ENCODE assay signal across 30 cellular contexts in genomic region chr5:36017004-36017403, GRCh38. TPM values are rescaled to one million over a fixed set of nuclear protein-coding genes. Genes with fewer than 3 reads are reported as not detected.
"Had no signal": no experiment of that assay in that cellular context is flagged by ENCODE, and none has a peak within 500 bp of the region (broad histone marks: within the 10 kb centered on the region; RNA-seq: fewer than 3 reads in every experiment).

No MANE protein-coding gene starts in this region.

- H3K4me1 ChIP-seq: esophagus muscularis mucosa, foreskin keratinocyte, neural progenitor cell, parathyroid adenoma, stomach, thyroid gland had no signal

- H3K27me3 Mint-ChIP-seq: activated naive CD8-positive, alpha-beta T cell treated with anti-CD3 and anti-CD28 coated beads, Interleukin-2, amount 50 U/mL, for 24 hours; central memory CD8-positive, alpha-beta T cell; dendritic cell treated with granulocyte-macrophage colony-stimulating factor and Interleukin-4, amounts not matched to agents 40 ng/mL and 50 ng/mL, for 4 days; stimulated activated naive B cell treated with anti-CD40 and anti-IgM and Interleukin-4, amounts not matched to agents 10 μg/mL and 1 μg/mL and 100 μg/mL, for 72 hours had no signal

- H3K4me3 ChIP-seq: esophagus muscularis mucosa, neural progenitor cell, stomach, thyroid gland had no signal

- ATAC-seq: activated naive CD8-positive, alpha-beta T cell treated with anti-CD3 and anti-CD28 coated beads, Interleukin-2, amount 50 U/mL, for 24 hours; activated T-cell treated with anti-CD3 and anti-CD28 coated beads, Interleukin-2, amount 50 U/mL, for 4 hours; foreskin keratinocyte; natural killer cell; sciatic nerve; stimulated activated naive B cell treated with anti-CD40 and anti-IgM and Interleukin-4, amounts not matched to agents 10 μg/mL and 1 μg/mL and 100 μg/mL, for 72 hours had no signal

- H3K4me3 Mint-ChIP-seq: activated CD4-positive, alpha-beta memory T cell treated with anti-CD3 and anti-CD28 coated beads, Interleukin-2, amount 10 ng/mL, durations not matched to agents 7 days and 5 days; activated CD4-positive, alpha-beta T cell treated with anti-CD3 and anti-CD28 coated beads, Interleukin-2, amount 10 ng/mL, durations not matched to agents 7 days and 5 days; activated naive CD4-positive, alpha-beta T cell treated with anti-CD3 and anti-CD28 coated beads, Interleukin-2, amount 50 U/mL, for 24 hours; activated naive CD8-positive, alpha-beta T cell treated with anti-CD3 and anti-CD28 coated beads, Interleukin-2, amount 50 U/mL, for 24 hours; activated T-cell treated with anti-CD3 and anti-CD28 coated beads, Interleukin-2, amount 50 U/mL, for 4 hours; central memory CD8-positive, alpha-beta T cell; dendritic cell treated with granulocyte-macrophage colony-stimulating factor and Interleukin-4, amounts not matched to agents 40 ng/mL and 50 ng/mL, for 4 days; natural killer cell; neural progenitor cell; stimulated activated naive B cell treated with anti-CD40 and anti-IgM and Interleukin-4, amounts not matched to agents 10 μg/mL and 1 μg/mL and 100 μg/mL, for 72 hours; T-helper 1 cell treated with Interleukin-12 subunit alpha and Interleukin-12 subunit beta and Interleukin-4 antibody, amounts not matched to agents 30 μg/mL and 1 μg/mL, for 36 hours had no signal

- H3K27ac Mint-ChIP-seq: activated CD4-positive, alpha-beta memory T cell treated with anti-CD3 and anti-CD28 coated beads, Interleukin-2, amount 10 ng/mL, durations not matched to agents 7 days and 5 days; activated CD4-positive, alpha-beta T cell treated with anti-CD3 and anti-CD28 coated beads, Interleukin-2, amount 10 ng/mL, durations not matched to agents 7 days and 5 days; activated naive CD4-positive, alpha-beta T cell treated with anti-CD3 and anti-CD28 coated beads, Interleukin-2, amount 50 U/mL, for 24 hours; activated naive CD8-positive, alpha-beta T cell treated with anti-CD3 and anti-CD28 coated beads, Interleukin-2, amount 50 U/mL, for 24 hours; activated T-helper 2 cell treated with anti-CD3 and anti-CD28 coated beads, Interferon-gamma antibody, Interleukin-2, Interleukin-4, amounts not matched to agents 10 μg/mL and 5 μg/mL and 100 μg/mL, durations not matched to agents 14 hours and 24 hours and 36 hours; dendritic cell treated with granulocyte-macrophage colony-stimulating factor and Interleukin-4, amounts not matched to agents 40 ng/mL and 50 ng/mL, for 4 days; natural killer cell; neural progenitor cell; stimulated activated naive B cell treated with anti-CD40 and anti-IgM and Interleukin-4, amounts not matched to agents 10 μg/mL and 1 μg/mL and 100 μg/mL, for 72 hours; T-helper 1 cell treated with Interleukin-12 subunit alpha and Interleukin-12 subunit beta and Interleukin-4 antibody, amounts not matched to agents 30 μg/mL and 1 μg/mL, for 36 hours had no signal

- H3K9me3 ChIP-seq: thyroid gland had no signal

- H3K27ac ChIP-seq: esophagus muscularis mucosa, foreskin keratinocyte, neural progenitor cell, parathyroid adenoma, stomach, thyroid gland, WERI-Rb-1 had no signal

- H3K36me3 ChIP-seq: esophagus muscularis mucosa, neural progenitor cell, stomach, thyroid gland, WERI-Rb-1 had no signal

- H3K36me3 Mint-ChIP-seq: natural killer cell, neural progenitor cell had no signal

- H3K4me1 Mint-ChIP-seq: activated CD4-positive, alpha-beta memory T cell treated with anti-CD3 and anti-CD28 coated beads, Interleukin-2, amount 10 ng/mL, durations not matched to agents 7 days and 5 days; activated CD4-positive, alpha-beta T cell treated with anti-CD3 and anti-CD28 coated beads, Interleukin-2, amount 10 ng/mL, durations not matched to agents 7 days and 5 days; activated naive CD4-positive, alpha-beta T cell treated with anti-CD3 and anti-CD28 coated beads, Interleukin-2, amount 50 U/mL, for 24 hours; activated naive CD8-positive, alpha-beta T cell treated with anti-CD3 and anti-CD28 coated beads, Interleukin-2, amount 50 U/mL, for 24 hours; central memory CD8-positive, alpha-beta T cell; natural killer cell; neural progenitor cell; stimulated activated naive B cell treated with anti-CD40 and anti-IgM and Interleukin-4, amounts not matched to agents 10 μg/mL and 1 μg/mL and 100 μg/mL, for 72 hours had no signal

- H3K27me3 ChIP-seq: esophagus muscularis mucosa, foreskin keratinocyte, neural progenitor cell, stomach, thyroid gland had no signal

- DNase-seq: activated CD4-positive, alpha-beta memory T cell treated with anti-CD3 and anti-CD28 coated beads, Interleukin-2, amount 10 ng/mL, durations not matched to agents 7 days and 5 days; activated CD4-positive, alpha-beta T cell treated with anti-CD3 and anti-CD28 coated beads for 1 hour; activated CD4-positive, alpha-beta T cell treated with anti-CD3 and anti-CD28 coated beads, Interleukin-2, amount 10 ng/mL, durations not matched to agents 7 days and 5 days; activated CD8-positive, alpha-beta memory T cell treated with anti-CD3 and anti-CD28 coated beads, Interleukin-2, amount 50 U/mL, for 48 hours; activated naive CD8-positive, alpha-beta T cell treated with anti-CD3 and anti-CD28 coated beads, Interleukin-2, amount 50 U/mL, for 24 hours; activated T-cell treated with anti-CD3 and anti-CD28 coated beads, Interleukin-2, amount 50 U/mL, for 4 hours; amygdala; foreskin keratinocyte; mammary epithelial cell; natural killer cell; occipital lobe; stimulated activated CD4-positive, alpha-beta T cell treated with anti-CD3 and anti-CD28 coated beads, Interleukin-15, amount 100 ng/mL, for 24 hours; stimulated activated CD4-positive, alpha-beta T cell treated with anti-CD3 and anti-CD28 coated beads, Interleukin-2, amount 100 ng/mL, for 24 hours; stimulated activated naive B cell treated with anti-CD40 and anti-IgM and Interleukin-4, amounts not matched to agents 10 μg/mL and 1 μg/mL and 100 μg/mL, for 72 hours; stomach; SW 1271; T-helper 9 cell; thyroid gland; WERI-Rb-1 had no signal

RNA-seq across cellular contexts. Expression of gene UGT3A1, which starts 25.8 kb away (rescaled TPM):
- total RNA-seq: activated CD4-positive, alpha-beta memory T cell treated with anti-CD3 and anti-CD28 coated beads, Interleukin-2, amount 10 ng/mL, durations not matched to agents 7 days and 5 days; activated CD4-positive, alpha-beta T cell treated with anti-CD3 and anti-CD28 coated beads, Interleukin-2, amount 10 ng/mL, durations not matched to agents 7 days and 5 days; activated T-cell treated with anti-CD3 and anti-CD28 coated beads, Interleukin-2, amount 50 U/mL, for 4 hours; activated T-helper 2 cell treated with anti-CD3 and anti-CD28 coated beads, Interferon-gamma antibody, Interleukin-2, Interleukin-4, amounts not matched to agents 10 μg/mL and 5 μg/mL and 100 μg/mL, durations not matched to agents 14 hours and 24 hours and 36 hours; esophagus muscularis mucosa; foreskin keratinocyte; glomerular endothelial cell; mammary epithelial cell; natural killer cell; occipital lobe; sciatic nerve; thyroid gland; ureter had no signal
- polyA plus RNA-seq: foreskin keratinocyte, mammary epithelial cell, stomach had no signal

RNA-seq across cellular contexts. Expression of gene UGT3A2, which starts 49.7 kb away (rescaled TPM):
- total RNA-seq: activated CD4-positive, alpha-beta T cell treated with anti-CD3 and anti-CD28 coated beads, Interleukin-2, amount 10 ng/mL, durations not matched to agents 7 days and 5 days; activated T-cell treated with anti-CD3 and anti-CD28 coated beads, Interleukin-2, amount 50 U/mL, for 4 hours; activated T-helper 2 cell treated with anti-CD3 and anti-CD28 coated beads, Interferon-gamma antibody, Interleukin-2, Interleukin-4, amounts not matched to agents 10 μg/mL and 5 μg/mL and 100 μg/mL, durations not matched to agents 14 hours and 24 hours and 36 hours; esophagus muscularis mucosa; glomerular endothelial cell; mammary epithelial cell; sciatic nerve; stomach; thyroid gland had no signal
- polyA plus RNA-seq: mammary epithelial cell had no signal
